In the genomic region with DNA sequence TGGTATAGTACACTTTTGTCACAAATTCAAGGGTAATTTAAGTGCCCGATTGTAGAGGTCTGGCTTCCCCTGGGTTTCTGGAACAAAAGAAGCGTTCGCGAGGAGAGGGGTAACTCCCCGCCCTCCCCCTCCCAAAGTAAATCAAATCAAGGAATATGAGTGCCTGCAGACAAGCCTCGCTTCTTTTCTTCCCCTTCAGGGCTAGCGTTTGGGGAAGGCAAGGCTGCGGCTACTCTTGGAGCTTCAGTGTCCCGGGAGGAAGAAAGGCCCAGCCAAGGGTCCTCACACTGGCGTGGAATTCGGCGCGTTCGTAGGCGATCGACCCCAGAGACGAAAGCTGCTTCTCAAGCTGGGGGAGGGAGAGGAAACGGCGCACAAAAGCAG, we compare ENCODE assay signal across 8 cellular contexts. TPM values are rescaled to one million over a fixed set of nuclear protein-coding genes. Genes with fewer than 3 reads are reported as not detected.
DNase-seq lines count a peak whose midpoint lies in the region; ATAC-seq, FAIRE-seq and TF ChIP-seq lines count a peak whose summit lies in the region.

No MANE protein-coding gene starts in this region.

- H3K27me3 ChIP-seq in SJSA1 (replicated peaks) (no peaks in the 10 kb centered on the region), pancreas (no peaks in the 10 kb centered on the region)

- peak overlapping the region; percentile 97 for H3K9ac ChIP-seq in ES-I3 (ENCODE audit: low read depth, low read length)

- no peaks in the 10 kb centered on the region for H3K9me3 ChIP-seq in ES-I3 (ENCODE audit: control insufficient read depth, insufficient read depth, low read length)
- no peaks in the 10 kb centered on the region for H3K9me3 ChIP-seq in SJSA1 (replicated peaks)
- H3K9me3 ChIP-seq in pancreas: no peaks in the 10 kb centered on the region

- TF ChIP-seq CTCF in fibroblast of mammary gland (conservative IDR thresholded peaks at IDR 0.05; ENCODE audit: control insufficient read depth, insufficient read depth, low read depth, low read length) (no peak), pancreas (IDR thresholded peaks at IDR 0.05) (no peak)

- peaks cover 14% of the 10 kb centered on the region for H3K4me1 ChIP-seq in ES-I3 (ENCODE audit: insufficient read depth, low read length)
- peaks cover 9% of the 10 kb centered on the region for H3K4me1 ChIP-seq in SJSA1 (replicated peaks)
- peaks cover 0 to 23% (median 23%) of the 10 kb centered on the region in 3 donors for H3K4me1 ChIP-seq in pancreas

- H3K27ac ChIP-seq in SJSA1: peak overlapping the region; percentile 95
- peak overlapping the region; percentile 85 to 98 (median 92) for H3K27ac ChIP-seq in pancreas

- ATAC-seq in pancreas (no peak), GM18498 (IDR thresholded peaks at IDR 0.05; ENCODE audit: unreplicated experiment) (no peak)

- H3K36me3 ChIP-seq in ES-I3 (ENCODE audit: insufficient read depth, low read length) (no peaks in the 10 kb centered on the region), SJSA1 (peaks cover 39% of the 10 kb centered on the region), pancreas (no peaks in the 10 kb centered on the region)

- H3K4me3 ChIP-seq in SJSA1: peak overlapping the region; percentile 88
- peak overlapping the region; percentile 86 for H3K4me3 ChIP-seq in fibroblast of mammary gland (ENCODE audit: control insufficient read depth, low read depth, low read length)
- peak overlapping the region; percentile 76 to 94 (median 82) for H3K4me3 ChIP-seq in pancreas

- no peak for FAIRE-seq in pancreas (lab: Jason Lieb, UNC)

- WGBS in pancreas, 2 donors: 0 to 1% methylated on average over 19 of the region's 19 CpGs

- no peak for DNase-seq in SJSA1 (ENCODE audit: low read depth in 1 of 2, low spot score in 2 of 2)
- DNase-seq in fibroblast of mammary gland (ENCODE audit: low read depth): no peak
- no peak for DNase-seq in pancreas
- DNase-seq in medulla oblongata (ENCODE audit: extremely low spot score): no peak
- DNase-seq in D341Med (ENCODE audit: low spot score): no peak
- no peak for DNase-seq in SKM-1 treated with dmso at 0.1 percent for 144 hours (lab: John Stamatoyannopoulos, UW; ENCODE audit: unreplicated experiment)

- intact Hi-C loops in pancreas (cut with DNase I): loop anchor here in 1 of 3 donors (5.0 kb wide), 1 partner anchor 88 kb away; no protein-coding TSS in a partner anchor

RNA-seq across cellular contexts. Expression of a gene that starts 0.4 kb away (rescaled TPM):
- 271 and 276 TPM in 2 replicates for total RNA-seq in SJSA1 (2014; rRNA removed; shearing (Covaris generic))
- 10 to 100 TPM; 26.7 to 49.2 (median 32.9) TPM for total RNA-seq in pancreas
- polyA plus RNA-seq in pancreas: 10 to 100 TPM; 13.7 to 17.8 TPM
